In the genomic region with DNA sequence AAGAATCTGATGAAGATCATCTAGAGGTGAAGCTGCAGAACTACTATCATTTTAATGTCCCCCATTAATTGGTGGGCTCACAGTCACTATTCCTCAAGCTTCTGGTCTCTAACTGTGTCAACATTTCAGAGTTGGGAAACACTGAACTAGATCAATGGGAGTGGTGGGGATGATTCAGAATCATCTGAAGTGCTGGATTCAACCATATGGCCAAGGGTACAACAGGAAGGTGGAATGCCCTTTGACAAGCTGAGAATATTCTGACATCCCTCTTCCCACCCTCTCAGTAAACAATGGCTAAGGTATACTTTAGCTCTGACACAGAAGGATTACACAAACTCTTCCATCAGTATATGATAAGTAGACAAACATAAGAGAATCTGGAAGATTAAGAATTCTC, we compare ENCODE assay signal across 15 cellular contexts. TPM values are rescaled to one million over a fixed set of nuclear protein-coding genes. Genes with fewer than 3 reads are reported as not detected.
DNase-seq lines count a peak whose midpoint lies in the region; ATAC-seq and TF ChIP-seq lines count a peak whose summit lies in the region.
"Had no signal": no experiment of that assay in that cellular context is flagged by ENCODE, and none has a peak within 500 bp of the region (broad histone marks: within the 10 kb centered on the region; RNA-seq: fewer than 3 reads in every experiment).

No MANE protein-coding gene starts in this region.

- intact Hi-C loops in activated CD4-positive, alpha-beta T cell treated with anti-CD3 and anti-CD28 coated beads, Interleukin-2, amount 10 ng/mL, durations not matched to agents 24 days and 14 days (cut with micrococcal nuclease): no loop called here

- H3K27ac ChIP-seq in neuronal stem cell (replicated peaks; ENCODE audit: low read length) (no peak overlapping the region), endodermal cell (ENCODE audit: low read depth, low read length) (no peak overlapping the region)
- H3K27ac ChIP-seq: pancreas had no signal

- H4K91ac ChIP-seq in neuronal stem cell (ENCODE audit: low read depth, low read length, poor library complexity): no peak overlapping the region

- H3K4me3 ChIP-seq in neuronal stem cell (ENCODE audit: low read length in 2 of 2) (no peak overlapping the region), endodermal cell (ENCODE audit: low read length) (no peak overlapping the region)
- H3K4me3 ChIP-seq: pancreas had no signal

- peaks cover 61% of the 10 kb centered on the region for H3K4me1 Mint-ChIP-seq in activated CD4-positive, alpha-beta T cell treated with anti-CD3 and anti-CD28 coated beads, Interleukin-2, amount 10 ng/mL, durations not matched to agents 24 days and 14 days
- H3K4me1 Mint-ChIP-seq in T-cell (peaks cover 70 to 80% (median 79%) of the 10 kb centered on the region in 3 donors), endodermal cell (peaks cover 51% of the 10 kb centered on the region)

- H3K27ac Mint-ChIP-seq in activated CD4-positive, alpha-beta T cell treated with anti-CD3 and anti-CD28 coated beads, Interleukin-2, amount 10 ng/mL, durations not matched to agents 24 days and 14 days: peak overlapping the region; percentile 40
- H3K27ac Mint-ChIP-seq in T-cell (peak overlapping the region; percentile 54 to 62), endodermal cell (no peak overlapping the region)
- H3K27ac Mint-ChIP-seq: memory B cell had no signal

- H2BK15ac ChIP-seq in neuronal stem cell (ENCODE audit: low read length): no peak overlapping the region

- no peak overlapping the region for H3K14ac ChIP-seq in neuronal stem cell (ENCODE audit: low read length)

- CTCF ChIA-PET in T-cell (lab: Charles Lee): interaction anchor here (0.6 to 1.6 kb wide), 2 partner anchors 14 to 15 kb away, joined by 6 to 7 read pairs; partner anchors contain the start of gene RFFL (in 1 of the 2)

- H2AK5ac ChIP-seq in neuronal stem cell (ENCODE audit: low read depth, low read length): no peak overlapping the region

- no peak overlapping the region for H2AFZ ChIP-seq in neuronal stem cell (ENCODE audit: low read length)

- no peak overlapping the region for H2BK12ac ChIP-seq in neuronal stem cell (ENCODE audit: low read length)

- H2BK5ac ChIP-seq in neuronal stem cell (ENCODE audit: low read length): no peak overlapping the region

- H3K4me2 ChIP-seq in neuronal stem cell (ENCODE audit: insufficient read depth, low read length, poor library complexity, severe bottlenecking): no peak overlapping the region

- no peak overlapping the region for H4K8ac ChIP-seq in neuronal stem cell (ENCODE audit: low read depth, low read length)

- ATAC-seq in T-cell (replicated peaks in 1 of 4): no peak
- ATAC-seq in esophagus mucosa: peak; percentile 85
- ATAC-seq: pancreas had no signal

- DNase-seq in activated CD4-positive, alpha-beta T cell treated with anti-CD3 and anti-CD28 coated beads, Interleukin-2, amount 10 ng/mL, durations not matched to agents 24 days and 14 days: no peak
- DNase-seq in activated CD4-positive, alpha-beta T cell treated with anti-CD3 and anti-CD28 coated beads for 4 hours: no peak
- no peak for DNase-seq in T-cell
- peak; percentile 22 for DNase-seq in stromal cell of bone marrow (ENCODE audit: low read depth)
- no peak for DNase-seq in activated gamma-delta T cell treated with Interleukin-2 at 50 U/mL for 16 hours
- no peak for DNase-seq in neuronal stem cell (ENCODE audit: low spot score)
- no peak for DNase-seq in endodermal cell
- DNase-seq: ACHN, activated B cell treated with CpG ODN at 0.5 μM for 24 hours, pancreas had no signal

- no peaks in the 10 kb centered on the region for H3K79me1 ChIP-seq in neuronal stem cell (ENCODE audit: low read depth, low read length)

- H3K9ac ChIP-seq in neuronal stem cell (ENCODE audit: low read depth, low read length, poor library complexity) (no peak overlapping the region), endodermal cell (ENCODE audit: extremely low read depth, low read length, poor library complexity, severe bottlenecking) (no peak overlapping the region)

- peaks cover 0 to 11% of the 10 kb centered on the region in 2 donors for H3K4me1 ChIP-seq in neuronal stem cell (ENCODE audit: control insufficient read depth in 2 of 2, insufficient read depth in 1 of 2, low read depth in 1 of 2, low read length in 2 of 2)
- H3K4me1 ChIP-seq in endodermal cell (ENCODE audit: control insufficient read depth, insufficient read depth, low read length): peaks cover 18% of the 10 kb centered on the region

- POLR2A ChIA-PET in T-cell (lab: Charles Lee): no interaction called here

- no peak overlapping the region for H3K18ac ChIP-seq in neuronal stem cell (ENCODE audit: low read length)

- H3K36me3 ChIP-seq in neuronal stem cell (replicated peaks in 1 of 2; ENCODE audit: control insufficient read depth in 2 of 2, insufficient read depth in 2 of 2, low read length in 2 of 2) (no peaks in the 10 kb centered on the region), endodermal cell (ENCODE audit: control insufficient read depth, insufficient read depth, low read length) (no peaks in the 10 kb centered on the region)
- H3K36me3 ChIP-seq: pancreas had no signal

- H3K9me3 Mint-ChIP-seq in activated CD4-positive, alpha-beta T cell treated with anti-CD3 and anti-CD28 coated beads, Interleukin-2, amount 10 ng/mL, durations not matched to agents 24 days and 14 days: no peaks in the 10 kb centered on the region
- no peaks in the 10 kb centered on the region for H3K9me3 Mint-ChIP-seq in T-cell
- no peaks in the 10 kb centered on the region for H3K9me3 Mint-ChIP-seq in endodermal cell
- H3K9me3 Mint-ChIP-seq: activated B cell treated with CpG ODN at 0.5 μM for 24 hours; activated T-helper 2 cell treated with anti-CD3 and anti-CD28 coated beads, Interferon-gamma antibody, Interleukin-2, Interleukin-4, amounts not matched to agents 10 μg/mL and 5 μg/mL and 100 μg/mL, durations not matched to agents 14 hours and 24 hours and 36 hours; memory B cell had no signal

- H3K27me3 ChIP-seq in neuronal stem cell (ENCODE audit: control insufficient read depth in 3 of 3, insufficient read depth in 3 of 3, low read depth in 1 of 3, low read length in 3 of 3) (no peaks in the 10 kb centered on the region), endodermal cell (ENCODE audit: control insufficient read depth, insufficient read depth, low read length, poor library complexity, severe bottlenecking) (no peaks in the 10 kb centered on the region)
- H3K27me3 ChIP-seq: pancreas had no signal

- no peak for TF ChIP-seq CTCF in endodermal cell (conservative IDR thresholded peaks at IDR 0.05)

- H3K23ac ChIP-seq in neuronal stem cell (ENCODE audit: low read depth, low read length, poor library complexity): no peak overlapping the region

- no peak overlapping the region for H3K4me3 Mint-ChIP-seq in activated CD4-positive, alpha-beta T cell treated with anti-CD3 and anti-CD28 coated beads, Interleukin-2, amount 10 ng/mL, durations not matched to agents 24 days and 14 days
- no peak overlapping the region for H3K4me3 Mint-ChIP-seq in T-cell
- no peak overlapping the region for H3K4me3 Mint-ChIP-seq in endodermal cell
- H3K4me3 Mint-ChIP-seq: activated B cell treated with CpG ODN at 0.5 μM for 24 hours, memory B cell had no signal

- peaks cover 16% of the 10 kb centered on the region for H3K36me3 Mint-ChIP-seq in activated CD4-positive, alpha-beta T cell treated with anti-CD3 and anti-CD28 coated beads, Interleukin-2, amount 10 ng/mL, durations not matched to agents 24 days and 14 days (ENCODE audit: low read depth)
- H3K36me3 Mint-ChIP-seq in T-cell: peaks cover 3% of the 10 kb centered on the region
- no peaks in the 10 kb centered on the region for H3K36me3 Mint-ChIP-seq in endodermal cell (ENCODE audit: low read depth)
- H3K36me3 Mint-ChIP-seq: memory B cell had no signal

- H2BK120ac ChIP-seq in neuronal stem cell (ENCODE audit: low read depth, low read length): no peak overlapping the region

- H3K9me3 ChIP-seq in neuronal stem cell (replicated peaks in 1 of 2; ENCODE audit: control insufficient read depth in 2 of 2, insufficient read depth in 1 of 2, low read depth in 1 of 2, low read length in 2 of 2) (no peaks in the 10 kb centered on the region), endodermal cell (ENCODE audit: control insufficient read depth, low read length) (no peaks in the 10 kb centered on the region)
- H3K9me3 ChIP-seq: pancreas had no signal

- H3K4ac ChIP-seq in neuronal stem cell (ENCODE audit: low read length): no peak overlapping the region

- no peaks in the 10 kb centered on the region for H3K27me3 Mint-ChIP-seq in activated CD4-positive, alpha-beta T cell treated with anti-CD3 and anti-CD28 coated beads, Interleukin-2, amount 10 ng/mL, durations not matched to agents 24 days and 14 days
- H3K27me3 Mint-ChIP-seq in T-cell (no peaks in the 10 kb centered on the region), endodermal cell (ENCODE audit: insufficient read depth) (no peaks in the 10 kb centered on the region)
- H3K27me3 Mint-ChIP-seq: activated B cell treated with CpG ODN at 0.5 μM for 24 hours, memory B cell had no signal

RNA-seq across cellular contexts. Expression of gene RFFL, which starts 16.0 kb away (rescaled TPM):
- 23.5 TPM in 2 replicates for total RNA-seq in activated CD4-positive, alpha-beta T cell treated with anti-CD3 and anti-CD28 coated beads, Interleukin-2, amount 10 ng/mL, durations not matched to agents 24 days and 14 days
- total RNA-seq in T-cell (10 to 100 TPM; 51.3 to 80.2 (median 74.1) TPM), esophagus mucosa (46.3 TPM), endodermal cell (10 to 100 TPM; 33.8 to 56.6 TPM)
- polyA plus RNA-seq in neuronal stem cell (2013, experiment 1 of 2): 8.5 TPM
- polyA plus RNA-seq in neuronal stem cell (2013, experiment 2 of 2): 9.3 TPM
- 15.5 TPM for polyA plus RNA-seq in endodermal cell (2013, experiment 1 of 2)
- 18.5 TPM for polyA plus RNA-seq in endodermal cell (2013, experiment 2 of 2)

RNA-seq across cellular contexts. Expression of gene RAD51D, which starts 40.1 kb away (rescaled TPM):
- total RNA-seq in activated CD4-positive, alpha-beta T cell treated with anti-CD3 and anti-CD28 coated beads, Interleukin-2, amount 10 ng/mL, durations not matched to agents 24 days and 14 days: 32.6 and 35.2 TPM in 2 replicates
- 10 to 100 TPM; 14.6 to 29.9 (median 19.0) TPM for total RNA-seq in T-cell
- total RNA-seq in esophagus mucosa: 6.3 TPM
- polyA plus RNA-seq in neuronal stem cell (2013, experiment 1 of 2): 7.1 TPM
- polyA plus RNA-seq in neuronal stem cell (2013, experiment 2 of 2): 6.6 TPM
- total RNA-seq in endodermal cell: 10 to 100 TPM; 24.8 to 26.0 TPM
- 9.2 TPM for polyA plus RNA-seq in endodermal cell (2013, experiment 1 of 2)
- polyA plus RNA-seq in endodermal cell (2013, experiment 2 of 2): 9.5 TPM

RNA-seq across cellular contexts. Expression of gene FNDC8, which starts 41.9 kb away (rescaled TPM):
- total RNA-seq in activated CD4-positive, alpha-beta T cell treated with anti-CD3 and anti-CD28 coated beads, Interleukin-2, amount 10 ng/mL, durations not matched to agents 24 days and 14 days: not detected in 2 replicates
- total RNA-seq in T-cell (not detected), esophagus mucosa (not detected), endodermal cell (not detected)
- polyA plus RNA-seq in neuronal stem cell (2013, experiment 1 of 2): not detected
- not detected for polyA plus RNA-seq in neuronal stem cell (2013, experiment 2 of 2)
- not detected for polyA plus RNA-seq in endodermal cell (2013, experiment 1 of 2)
- not detected for polyA plus RNA-seq in endodermal cell (2013, experiment 2 of 2)
- total RNA-seq: activated B cell treated with CpG ODN at 0.5 μM for 24 hours; activated T-helper 2 cell treated with anti-CD3 and anti-CD28 coated beads, Interferon-gamma antibody, Interleukin-2, Interleukin-4, amounts not matched to agents 10 μg/mL and 5 μg/mL and 100 μg/mL, durations not matched to agents 14 hours and 24 hours and 36 hours; endothelial cell of umbilical vein; pancreas; SK-MEL-5 had no signal
- polyA plus RNA-seq: endothelial cell of umbilical vein, pancreas had no signal
